ENCODE assay signal across 1 cellular context in the genomic region with DNA sequence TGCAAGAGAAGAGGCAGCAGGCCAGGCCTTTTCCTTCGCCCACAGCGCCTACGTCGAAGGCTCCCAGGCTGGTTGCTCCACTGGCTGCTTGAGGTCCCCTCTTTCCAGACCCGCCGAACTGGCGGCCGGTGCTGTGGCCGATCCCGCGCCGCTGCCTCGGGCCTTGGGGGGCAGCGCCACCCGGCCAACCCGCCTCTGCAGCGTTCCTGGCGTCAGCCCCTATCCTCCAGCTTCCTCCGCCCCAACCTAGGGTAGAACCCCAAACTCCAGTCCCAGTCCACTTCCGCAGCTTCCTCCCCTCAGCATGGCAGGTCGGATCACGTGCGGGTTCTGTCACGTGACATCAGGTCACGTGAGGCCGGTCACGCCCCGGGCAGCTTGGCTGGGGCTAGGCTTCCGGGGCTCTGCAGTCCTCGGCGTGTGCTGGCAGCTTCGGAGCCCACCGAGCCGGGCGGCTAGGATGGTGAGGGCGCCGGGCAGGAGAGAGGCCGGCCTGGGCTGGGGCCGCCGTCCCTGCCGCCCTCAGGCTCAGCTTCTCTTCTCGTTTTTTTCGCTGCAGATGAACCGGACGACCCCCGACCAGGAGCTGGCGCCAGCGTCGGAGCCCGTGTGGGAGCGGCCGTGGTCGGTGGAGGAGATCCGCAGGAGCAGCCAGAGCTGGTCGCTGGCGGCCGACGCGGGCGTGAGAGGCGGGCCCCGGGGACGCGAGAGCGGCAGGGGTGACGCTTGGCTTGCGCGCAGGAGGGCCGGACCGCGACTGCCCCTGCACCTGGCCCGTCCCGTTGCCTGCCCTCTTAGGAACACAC.
TF ChIP-seq lines count a peak whose summit lies in the region.

A gene with protein sequence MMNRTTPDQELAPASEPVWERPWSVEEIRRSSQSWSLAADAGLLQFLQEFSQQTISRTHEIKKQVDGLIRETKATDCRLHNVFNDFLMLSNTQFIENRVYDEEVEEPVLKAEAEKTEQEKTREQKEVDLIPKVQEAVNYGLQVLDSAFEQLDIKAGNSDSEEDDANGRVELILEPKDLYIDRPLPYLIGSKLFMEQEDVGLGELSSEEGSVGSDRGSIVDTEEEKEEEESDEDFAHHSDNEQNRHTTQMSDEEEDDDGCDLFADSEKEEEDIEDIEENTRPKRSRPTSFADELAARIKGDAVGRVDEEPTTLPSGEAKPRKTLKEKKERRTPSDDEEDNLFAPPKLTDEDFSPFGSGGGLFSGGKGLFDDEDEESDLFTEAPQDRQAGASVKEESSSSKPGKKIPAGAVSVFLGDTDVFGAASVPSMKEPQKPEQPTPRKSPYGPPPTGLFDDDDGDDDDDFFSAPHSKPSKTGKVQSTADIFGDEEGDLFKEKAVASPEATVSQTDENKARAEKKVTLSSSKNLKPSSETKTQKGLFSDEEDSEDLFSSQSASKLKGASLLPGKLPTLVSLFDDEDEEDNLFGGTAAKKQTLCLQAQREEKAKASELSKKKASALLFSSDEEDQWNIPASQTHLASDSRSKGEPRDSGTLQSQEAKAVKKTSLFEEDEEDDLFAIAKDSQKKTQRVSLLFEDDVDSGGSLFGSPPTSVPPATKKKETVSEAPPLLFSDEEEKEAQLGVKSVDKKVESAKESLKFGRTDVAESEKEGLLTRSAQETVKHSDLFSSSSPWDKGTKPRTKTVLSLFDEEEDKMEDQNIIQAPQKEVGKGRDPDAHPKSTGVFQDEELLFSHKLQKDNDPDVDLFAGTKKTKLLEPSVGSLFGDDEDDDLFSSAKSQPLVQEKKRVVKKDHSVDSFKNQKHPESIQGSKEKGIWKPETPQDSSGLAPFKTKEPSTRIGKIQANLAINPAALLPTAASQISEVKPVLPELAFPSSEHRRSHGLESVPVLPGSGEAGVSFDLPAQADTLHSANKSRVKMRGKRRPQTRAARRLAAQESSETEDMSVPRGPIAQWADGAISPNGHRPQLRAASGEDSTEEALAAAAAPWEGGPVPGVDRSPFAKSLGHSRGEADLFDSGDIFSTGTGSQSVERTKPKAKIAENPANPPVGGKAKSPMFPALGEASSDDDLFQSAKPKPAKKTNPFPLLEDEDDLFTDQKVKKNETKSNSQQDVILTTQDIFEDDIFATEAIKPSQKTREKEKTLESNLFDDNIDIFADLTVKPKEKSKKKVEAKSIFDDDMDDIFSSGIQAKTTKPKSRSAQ (N-terminal part only) (plus strand): TSS at position 409 of the 806 bp plus-strand sequence. CDS start 52 bp downstream, at position 461.

TF ChIP-seq in HEK293, 187 proteins besides CTCF, POLR2A, EP300 and RAD21 (continued from another document and continues in another):
- TF ChIP-seq, protein P1, sequence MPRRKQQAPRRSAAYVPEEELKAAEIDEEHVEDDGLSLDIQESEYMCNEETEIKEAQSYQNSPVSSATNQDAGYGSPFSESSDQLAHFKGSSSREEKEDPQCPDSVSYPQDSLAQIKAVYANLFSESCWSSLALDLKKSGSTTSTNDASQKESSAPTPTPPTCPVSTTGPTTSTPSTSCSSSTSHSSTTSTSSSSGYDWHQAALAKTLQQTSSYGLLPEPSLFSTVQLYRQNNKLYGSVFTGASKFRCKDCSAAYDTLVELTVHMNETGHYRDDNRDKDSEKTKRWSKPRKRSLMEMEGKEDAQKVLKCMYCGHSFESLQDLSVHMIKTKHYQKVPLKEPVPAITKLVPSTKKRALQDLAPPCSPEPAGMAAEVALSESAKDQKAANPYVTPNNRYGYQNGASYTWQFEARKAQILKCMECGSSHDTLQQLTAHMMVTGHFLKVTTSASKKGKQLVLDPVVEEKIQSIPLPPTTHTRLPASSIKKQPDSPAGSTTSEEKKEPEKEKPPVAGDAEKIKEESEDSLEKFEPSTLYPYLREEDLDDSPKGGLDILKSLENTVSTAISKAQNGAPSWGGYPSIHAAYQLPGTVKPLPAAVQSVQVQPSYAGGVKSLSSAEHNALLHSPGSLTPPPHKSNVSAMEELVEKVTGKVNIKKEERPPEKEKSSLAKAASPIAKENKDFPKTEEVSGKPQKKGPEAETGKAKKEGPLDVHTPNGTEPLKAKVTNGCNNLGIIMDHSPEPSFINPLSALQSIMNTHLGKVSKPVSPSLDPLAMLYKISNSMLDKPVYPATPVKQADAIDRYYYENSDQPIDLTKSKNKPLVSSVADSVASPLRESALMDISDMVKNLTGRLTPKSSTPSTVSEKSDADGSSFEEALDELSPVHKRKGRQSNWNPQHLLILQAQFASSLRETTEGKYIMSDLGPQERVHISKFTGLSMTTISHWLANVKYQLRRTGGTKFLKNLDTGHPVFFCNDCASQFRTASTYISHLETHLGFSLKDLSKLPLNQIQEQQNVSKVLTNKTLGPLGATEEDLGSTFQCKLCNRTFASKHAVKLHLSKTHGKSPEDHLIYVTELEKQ (tag by site-specific recombination; IDR thresholded peaks at IDR 0.05; ENCODE audit: borderline replicate concordance), result peak; percentile 48; the same call in 1 of the 2 replicates
- TF ChIP-seq YY1 (tag by site-specific recombination; IDR thresholded peaks at IDR 0.05), result peak; percentile 84
- peak; percentile 6; the same call in 1 of the 2 replicates for TF ChIP-seq ZNF140 (tag by site-specific recombination; IDR thresholded peaks at IDR 0.05)
- TF ChIP-seq ZNF501 (tag by site-specific recombination; IDR thresholded peaks at IDR 0.05), result peak; percentile 97
- TF ChIP-seq, protein P2, sequence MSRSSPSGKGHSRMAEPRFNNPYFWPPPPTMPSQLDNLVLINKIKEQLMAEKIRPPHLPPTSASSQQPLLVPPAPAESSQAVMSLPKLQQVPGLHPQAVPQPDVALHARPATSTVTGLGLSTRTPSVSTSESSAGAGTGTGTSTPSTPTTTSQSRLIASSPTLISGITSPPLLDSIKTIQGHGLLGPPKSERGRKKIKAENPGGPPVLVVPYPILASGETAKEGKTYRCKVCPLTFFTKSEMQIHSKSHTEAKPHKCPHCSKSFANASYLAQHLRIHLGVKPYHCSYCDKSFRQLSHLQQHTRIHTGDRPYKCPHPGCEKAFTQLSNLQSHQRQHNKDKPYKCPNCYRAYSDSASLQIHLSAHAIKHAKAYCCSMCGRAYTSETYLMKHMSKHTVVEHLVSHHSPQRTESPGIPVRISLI (tag by site-specific recombination; IDR thresholded peaks at IDR 0.05), result peak; percentile 69; the same call in 1 of the 2 replicates
- peak; percentile 24; the same call in 1 of the 2 replicates for TF ChIP-seq EGR2 (tag by site-specific recombination; IDR thresholded peaks at IDR 0.05; ENCODE audit: low read depth)
- TF ChIP-seq, protein P3, sequence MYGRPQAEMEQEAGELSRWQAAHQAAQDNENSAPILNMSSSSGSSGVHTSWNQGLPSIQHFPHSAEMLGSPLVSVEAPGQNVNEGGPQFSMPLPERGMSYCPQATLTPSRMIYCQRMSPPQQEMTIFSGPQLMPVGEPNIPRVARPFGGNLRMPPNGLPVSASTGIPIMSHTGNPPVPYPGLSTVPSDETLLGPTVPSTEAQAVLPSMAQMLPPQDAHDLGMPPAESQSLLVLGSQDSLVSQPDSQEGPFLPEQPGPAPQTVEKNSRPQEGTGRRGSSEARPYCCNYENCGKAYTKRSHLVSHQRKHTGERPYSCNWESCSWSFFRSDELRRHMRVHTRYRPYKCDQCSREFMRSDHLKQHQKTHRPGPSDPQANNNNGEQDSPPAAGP (tag by site-specific recombination; IDR thresholded peaks at IDR 0.05), result peak; percentile 93
- peak; percentile 86 for TF ChIP-seq YY2 (tag by site-specific recombination; IDR thresholded peaks at IDR 0.05)
- TF ChIP-seq ZNF335 (tag by site-specific recombination; conservative IDR thresholded peaks at IDR 0.05), result peak; percentile 74
- TF ChIP-seq ZNF394 (tag by site-specific recombination; IDR thresholded peaks at IDR 0.05; ENCODE audit: borderline replicate concordance), result peak; percentile 77
- TF ChIP-seq WT1 (tag by site-specific recombination; IDR thresholded peaks at IDR 0.05), result peak; percentile 79
- TF ChIP-seq ZNF121 (tag by site-specific recombination; IDR thresholded peaks at IDR 0.05), result 0 out of 2 replicates have a peak, but pooled peaks have one; percentile 39
- TF ChIP-seq, protein P4, sequence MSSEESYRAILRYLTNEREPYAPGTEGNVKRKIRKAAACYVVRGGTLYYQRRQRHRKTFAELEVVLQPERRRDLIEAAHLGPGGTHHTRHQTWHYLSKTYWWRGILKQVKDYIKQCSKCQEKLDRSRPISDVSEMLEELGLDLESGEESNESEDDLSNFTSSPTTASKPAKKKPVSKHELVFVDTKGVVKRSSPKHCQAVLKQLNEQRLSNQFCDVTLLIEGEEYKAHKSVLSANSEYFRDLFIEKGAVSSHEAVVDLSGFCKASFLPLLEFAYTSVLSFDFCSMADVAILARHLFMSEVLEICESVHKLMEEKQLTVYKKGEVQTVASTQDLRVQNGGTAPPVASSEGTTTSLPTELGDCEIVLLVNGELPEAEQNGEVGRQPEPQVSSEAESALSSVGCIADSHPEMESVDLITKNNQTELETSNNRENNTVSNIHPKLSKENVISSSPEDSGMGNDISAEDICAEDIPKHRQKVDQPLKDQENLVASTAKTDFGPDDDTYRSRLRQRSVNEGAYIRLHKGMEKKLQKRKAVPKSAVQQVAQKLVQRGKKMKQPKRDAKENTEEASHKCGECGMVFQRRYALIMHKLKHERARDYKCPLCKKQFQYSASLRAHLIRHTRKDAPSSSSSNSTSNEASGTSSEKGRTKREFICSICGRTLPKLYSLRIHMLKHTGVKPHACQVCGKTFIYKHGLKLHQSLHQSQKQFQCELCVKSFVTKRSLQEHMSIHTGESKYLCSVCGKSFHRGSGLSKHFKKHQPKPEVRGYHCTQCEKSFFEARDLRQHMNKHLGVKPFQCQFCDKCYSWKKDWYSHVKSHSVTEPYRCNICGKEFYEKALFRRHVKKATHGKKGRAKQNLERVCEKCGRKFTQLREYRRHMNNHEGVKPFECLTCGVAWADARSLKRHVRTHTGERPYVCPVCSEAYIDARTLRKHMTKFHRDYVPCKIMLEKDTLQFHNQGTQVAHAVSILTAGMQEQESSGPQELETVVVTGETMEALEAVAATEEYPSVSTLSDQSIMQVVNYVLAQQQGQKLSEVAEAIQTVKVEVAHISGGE (tag by site-specific recombination; conservative IDR thresholded peaks at IDR 0.05; ENCODE audit: low read depth), result peak; percentile 43; the same call in 1 of the 2 replicates
- TF ChIP-seq KLF16 (tag by site-specific recombination; IDR thresholded peaks at IDR 0.05), result peak; percentile 96
- TF ChIP-seq ZBTB21 (tag by site-specific recombination; IDR thresholded peaks at IDR 0.05), result peak; percentile 55; the same call in 1 of the 2 replicates
- peak; percentile 47; the same call in 1 of the 2 replicates for TF ChIP-seq ZNF561 (tag by site-specific recombination; IDR thresholded peaks at IDR 0.05; ENCODE audit: borderline replicate concordance)
- TF ChIP-seq ZNF324 (tag by site-specific recombination; IDR thresholded peaks at IDR 0.05), result peak; percentile 92
- peak; percentile 90 for TF ChIP-seq ZFP37 (tag by site-specific recombination; IDR thresholded peaks at IDR 0.05)
- TF ChIP-seq, protein P5, sequence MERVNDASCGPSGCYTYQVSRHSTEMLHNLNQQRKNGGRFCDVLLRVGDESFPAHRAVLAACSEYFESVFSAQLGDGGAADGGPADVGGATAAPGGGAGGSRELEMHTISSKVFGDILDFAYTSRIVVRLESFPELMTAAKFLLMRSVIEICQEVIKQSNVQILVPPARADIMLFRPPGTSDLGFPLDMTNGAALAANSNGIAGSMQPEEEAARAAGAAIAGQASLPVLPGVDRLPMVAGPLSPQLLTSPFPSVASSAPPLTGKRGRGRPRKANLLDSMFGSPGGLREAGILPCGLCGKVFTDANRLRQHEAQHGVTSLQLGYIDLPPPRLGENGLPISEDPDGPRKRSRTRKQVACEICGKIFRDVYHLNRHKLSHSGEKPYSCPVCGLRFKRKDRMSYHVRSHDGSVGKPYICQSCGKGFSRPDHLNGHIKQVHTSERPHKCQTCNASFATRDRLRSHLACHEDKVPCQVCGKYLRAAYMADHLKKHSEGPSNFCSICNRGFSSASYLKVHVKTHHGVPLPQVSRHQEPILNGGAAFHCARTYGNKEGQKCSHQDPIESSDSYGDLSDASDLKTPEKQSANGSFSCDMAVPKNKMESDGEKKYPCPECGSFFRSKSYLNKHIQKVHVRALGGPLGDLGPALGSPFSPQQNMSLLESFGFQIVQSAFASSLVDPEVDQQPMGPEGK (tag by site-specific recombination; IDR thresholded peaks at IDR 0.05), result peak; percentile 54
- TF ChIP-seq ZFP69B (tag by site-specific recombination; IDR thresholded peaks at IDR 0.05), result peak; percentile 62; the same call in 1 of the 2 replicates
- TF ChIP-seq, protein P6, sequence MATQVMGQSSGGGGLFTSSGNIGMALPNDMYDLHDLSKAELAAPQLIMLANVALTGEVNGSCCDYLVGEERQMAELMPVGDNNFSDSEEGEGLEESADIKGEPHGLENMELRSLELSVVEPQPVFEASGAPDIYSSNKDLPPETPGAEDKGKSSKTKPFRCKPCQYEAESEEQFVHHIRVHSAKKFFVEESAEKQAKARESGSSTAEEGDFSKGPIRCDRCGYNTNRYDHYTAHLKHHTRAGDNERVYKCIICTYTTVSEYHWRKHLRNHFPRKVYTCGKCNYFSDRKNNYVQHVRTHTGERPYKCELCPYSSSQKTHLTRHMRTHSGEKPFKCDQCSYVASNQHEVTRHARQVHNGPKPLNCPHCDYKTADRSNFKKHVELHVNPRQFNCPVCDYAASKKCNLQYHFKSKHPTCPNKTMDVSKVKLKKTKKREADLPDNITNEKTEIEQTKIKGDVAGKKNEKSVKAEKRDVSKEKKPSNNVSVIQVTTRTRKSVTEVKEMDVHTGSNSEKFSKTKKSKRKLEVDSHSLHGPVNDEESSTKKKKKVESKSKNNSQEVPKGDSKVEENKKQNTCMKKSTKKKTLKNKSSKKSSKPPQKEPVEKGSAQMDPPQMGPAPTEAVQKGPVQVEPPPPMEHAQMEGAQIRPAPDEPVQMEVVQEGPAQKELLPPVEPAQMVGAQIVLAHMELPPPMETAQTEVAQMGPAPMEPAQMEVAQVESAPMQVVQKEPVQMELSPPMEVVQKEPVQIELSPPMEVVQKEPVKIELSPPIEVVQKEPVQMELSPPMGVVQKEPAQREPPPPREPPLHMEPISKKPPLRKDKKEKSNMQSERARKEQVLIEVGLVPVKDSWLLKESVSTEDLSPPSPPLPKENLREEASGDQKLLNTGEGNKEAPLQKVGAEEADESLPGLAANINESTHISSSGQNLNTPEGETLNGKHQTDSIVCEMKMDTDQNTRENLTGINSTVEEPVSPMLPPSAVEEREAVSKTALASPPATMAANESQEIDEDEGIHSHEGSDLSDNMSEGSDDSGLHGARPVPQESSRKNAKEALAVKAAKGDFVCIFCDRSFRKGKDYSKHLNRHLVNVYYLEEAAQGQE (tag by site-specific recombination; IDR thresholded peaks at IDR 0.05), result peak; percentile 42; the same call in 1 of the 2 replicates
- TF ChIP-seq, protein P7, sequence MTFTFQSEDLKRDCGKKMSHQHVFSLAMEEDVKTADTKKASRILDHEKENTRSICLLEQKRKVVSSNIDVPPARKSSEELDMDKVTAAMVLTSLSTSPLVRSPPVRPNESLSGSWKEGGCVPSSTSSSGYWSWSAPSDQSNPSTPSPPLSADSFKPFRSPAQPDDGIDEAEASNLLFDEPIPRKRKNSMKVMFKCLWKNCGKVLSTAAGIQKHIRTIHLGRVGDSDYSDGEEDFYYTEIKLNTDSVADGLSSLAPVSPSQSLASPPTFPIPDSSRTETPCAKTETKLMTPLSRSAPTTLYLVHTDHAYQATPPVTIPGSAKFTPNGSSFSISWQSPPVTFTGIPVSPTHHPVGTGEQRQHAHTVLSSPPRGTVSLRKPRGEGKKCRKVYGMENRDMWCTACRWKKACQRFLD (tag by site-specific recombination; IDR thresholded peaks at IDR 0.05), result peak; percentile 86; the same call in 1 of the 2 replicates
- TF ChIP-seq ZSCAN30 (tag by site-specific recombination; IDR thresholded peaks at IDR 0.05), result peak; percentile 54
- TF ChIP-seq ZIC2 (tag by site-specific recombination; IDR thresholded peaks at IDR 0.05), result peak; percentile 31; the same call in 1 of the 2 replicates
